13 cellular contexts compared by ENCODE assay signal in the genomic region with DNA sequence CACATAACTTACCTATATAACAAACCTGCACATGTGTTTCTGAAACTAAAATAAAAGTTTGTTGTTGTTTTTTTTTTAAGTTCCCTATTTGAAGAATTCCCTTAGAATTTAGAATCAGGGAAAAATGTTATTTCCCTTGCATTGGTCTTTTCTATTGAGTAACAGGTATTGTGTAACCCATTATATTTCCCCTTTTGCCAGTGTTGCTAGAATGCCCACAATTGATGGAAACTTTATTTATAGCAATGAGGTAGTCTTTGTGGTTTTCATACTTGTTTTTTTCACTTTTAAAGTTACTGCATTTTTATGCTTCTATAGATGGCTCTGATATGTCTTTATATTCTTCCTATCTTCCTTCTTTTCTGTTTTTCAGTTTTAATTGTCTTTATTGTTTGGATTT. TPM values are rescaled to one million over a fixed set of nuclear protein-coding genes. Genes with fewer than 3 reads are reported as not detected.
DNase-seq lines count a peak whose midpoint lies in the region; ATAC-seq and TF ChIP-seq lines count a peak whose summit lies in the region.
"Had no signal": no experiment of that assay in that cellular context is flagged by ENCODE, and none has a peak within 500 bp of the region (broad histone marks: within the 10 kb centered on the region; RNA-seq: fewer than 3 reads in every experiment).

No MANE protein-coding gene starts in this region.

- ATAC-seq in CD4-positive, alpha-beta T cell (ENCODE audit: poor library complexity), result no peak
- ATAC-seq in naive thymus-derived CD4-positive, alpha-beta T cell, result no peak
- ATAC-seq in HG03520 (IDR thresholded peaks at IDR 0.05; ENCODE audit: unreplicated experiment), result no peak
- ATAC-seq: activated T-cell treated with anti-CD3 and anti-CD28 coated beads, Interleukin-2, amount 50 U/mL, for 4 hours; heart left ventricle had no signal

- intact Hi-C loops in CD4-positive, alpha-beta T cell (cut with DNase I, micrococcal nuclease), result loop anchor here (5.0 to 10.0 kb wide), 3 partner anchors 93 to 1424 kb away; a partner anchor contains a TSS
- intact Hi-C loops in naive thymus-derived CD4-positive, alpha-beta T cell (cut with micrococcal nuclease), result loop anchor here in 1 of 2 donors (5.0 to 10.0 kb wide), 3 partner anchors 78 to 1432 kb away; a partner anchor contains a TSS

- no peaks in the 10 kb centered on the region for H3K27me3 ChIP-seq in CD4-positive, alpha-beta T cell (ENCODE audit: control insufficient read depth, insufficient read depth, low read length)
- H3K27me3 ChIP-seq in naive thymus-derived CD4-positive, alpha-beta T cell (ENCODE audit: control insufficient read depth in 2 of 2, insufficient read depth in 2 of 2, low read length in 2 of 2), result no peaks in the 10 kb centered on the region
- H3K27me3 ChIP-seq: heart left ventricle had no signal

- H3K4me3 ChIP-seq in naive thymus-derived CD4-positive, alpha-beta T cell (ENCODE audit: low read length), result no peak overlapping the region
- H3K4me3 ChIP-seq: heart left ventricle had no signal

- CTCF ChIA-PET in CD4-positive, alpha-beta T cell (lab: Charles Lee), result no interaction called here
- CTCF ChIA-PET in naive thymus-derived CD4-positive, alpha-beta T cell (lab: Charles Lee), result no interaction called here

- no peak overlapping the region for H3K27ac ChIP-seq in CD4-positive, alpha-beta T cell (ENCODE audit: low read depth, low read length)
- H3K27ac ChIP-seq in naive thymus-derived CD4-positive, alpha-beta T cell (ENCODE audit: low read depth, low read length), result peak overlapping the region; percentile 30

- no peaks in the 10 kb centered on the region for H3K9me3 Mint-ChIP-seq in CD4-positive, alpha-beta T cell
- H3K9me3 Mint-ChIP-seq in naive thymus-derived CD4-positive, alpha-beta T cell, result peaks cover 0 to 10% (median 0%) of the 10 kb centered on the region in 11 donors
- H3K9me3 Mint-ChIP-seq: activated T-cell treated with anti-CD3 and anti-CD28 coated beads, Interleukin-2, amount 50 U/mL, for 4 hours had no signal

- peak overlapping the region; percentile 69 for H3K4me3 Mint-ChIP-seq in CD4-positive, alpha-beta T cell
- H3K4me3 Mint-ChIP-seq in naive thymus-derived CD4-positive, alpha-beta T cell, result peak overlapping the region in 9 of 10 donors; percentile 0 to 99 (median 45)
- H3K4me3 Mint-ChIP-seq: activated T-cell treated with anti-CD3 and anti-CD28 coated beads, Interleukin-2, amount 50 U/mL, for 4 hours; endodermal cell; neural crest cell had no signal

- no peaks in the 10 kb centered on the region for H3K9me3 ChIP-seq in CD4-positive, alpha-beta T cell (ENCODE audit: control insufficient read depth, low read length)
- no peaks in the 10 kb centered on the region for H3K9me3 ChIP-seq in naive thymus-derived CD4-positive, alpha-beta T cell (ENCODE audit: control insufficient read depth in 2 of 3, low read length in 3 of 3)

- no peak for TF ChIP-seq CTCF in CD4-positive, alpha-beta T cell (IDR thresholded peaks at IDR 0.05)

- peaks cover 91% of the 10 kb centered on the region for H3K36me3 Mint-ChIP-seq in CD4-positive, alpha-beta T cell (ENCODE audit: low read depth)
- peaks cover 13 to 76% (median 60%) of the 10 kb centered on the region in 5 donors for H3K36me3 Mint-ChIP-seq in naive thymus-derived CD4-positive, alpha-beta T cell

- peaks cover 88% of the 10 kb centered on the region for H3K4me1 Mint-ChIP-seq in CD4-positive, alpha-beta T cell (ENCODE audit: low read depth)
- peaks cover 56 to 95% (median 81%) of the 10 kb centered on the region in 7 donors for H3K4me1 Mint-ChIP-seq in naive thymus-derived CD4-positive, alpha-beta T cell
- H3K4me1 Mint-ChIP-seq: endodermal cell, neural crest cell had no signal

- H3K4me1 ChIP-seq in naive thymus-derived CD4-positive, alpha-beta T cell (ENCODE audit: control insufficient read depth in 2 of 2, insufficient read depth in 2 of 2, low read length in 2 of 2), result peaks cover 35 to 48% of the 10 kb centered on the region in 2 donors

- POLR2A ChIA-PET in CD4-positive, alpha-beta T cell (lab: Charles Lee), result no interaction called here
- POLR2A ChIA-PET in naive thymus-derived CD4-positive, alpha-beta T cell (lab: Charles Lee), result no interaction called here

- DNase-seq in CD4-positive, alpha-beta T cell, result no peak
- DNase-seq in Kasumi-1 (lab: John Stamatoyannopoulos, UW) (peak; percentile 12 to 19), amniotic epithelial cell (ENCODE audit: low read depth) (peak; percentile 72), NCI-H82 treated with DMSO at 0.1 percent for 48 hours (lab: John Stamatoyannopoulos, UW; ENCODE audit: unreplicated experiment) (no peak), NCI-H2227 treated with DMSO at 0.1 percent for 48 hours (lab: John Stamatoyannopoulos, UW) (no peak)
- no peak for DNase-seq in naive thymus-derived CD4-positive, alpha-beta T cell
- DNase-seq: activated T-cell treated with anti-CD3 and anti-CD28 coated beads, Interleukin-2, amount 50 U/mL, for 4 hours; endodermal cell; heart left ventricle; NCI-H1930; NCI-H774 had no signal

- no peaks in the 10 kb centered on the region for H3K27me3 Mint-ChIP-seq in CD4-positive, alpha-beta T cell
- H3K27me3 Mint-ChIP-seq in naive thymus-derived CD4-positive, alpha-beta T cell, result no peaks in the 10 kb centered on the region

- peaks cover 0 to 36% (median 13%) of the 10 kb centered on the region in 3 experiments for H3K36me3 ChIP-seq in naive thymus-derived CD4-positive, alpha-beta T cell (ENCODE audit: control insufficient read depth in 2 of 3, insufficient read depth in 3 of 3, low read length in 3 of 3)

- H3K27ac Mint-ChIP-seq in CD4-positive, alpha-beta T cell, result peak overlapping the region; percentile 98
- peak overlapping the region in 7 of 9 donors; percentile 34 to 99 (median 74) for H3K27ac Mint-ChIP-seq in naive thymus-derived CD4-positive, alpha-beta T cell
- H3K27ac Mint-ChIP-seq: endodermal cell had no signal

RNA-seq across cellular contexts. Expression of a gene that starts 3.9 kb away (rescaled TPM):
- 100 to 1,000 TPM; 254 to 258 TPM for total RNA-seq in CD4-positive, alpha-beta T cell
- 100 to 1,000 TPM in 4 of 5 experiments, 10 to 100 TPM in 1; 86.6 to 360 (median 259) TPM for total RNA-seq in naive thymus-derived CD4-positive, alpha-beta T cell
- polyA plus RNA-seq in naive thymus-derived CD4-positive, alpha-beta T cell, result 10 to 100 TPM; 27.7 to 60.7 TPM

Comparison
In these comparisons a context has a peak if more than half of its experiments do, and no peak if none do; other contexts are left out.
1. DNase-seq: peak in Kasumi-1 (2 of 2) and amniotic epithelial cell (single experiment); none in CD4-positive, alpha-beta T cell (0 of 10), naive thymus-derived CD4-positive, alpha-beta T cell (0 of 9), NCI-H82 treated with DMSO at 0.1 percent for 48 hours (single experiment) and NCI-H2227 treated with DMSO at 0.1 percent for 48 hours (single experiment).